ENCODE assay signal across 1 cellular context in genomic region chr9:137254624-137255447, GRCh38.
A peak's percentile ranks its signal among the peaks of the same experiment; 100 is the strongest.
TF ChIP-seq lines count a peak whose summit lies in the region.

TSS of gene NELFB (plus strand) at chr9:137255327.

TF ChIP-seq in K562, 482 proteins besides CTCF, POLR2A, EP300 and RAD21 (continued from another document and continues in another):
- TF ChIP-seq FIP1L1 (IDR thresholded peaks at IDR 0.05; ENCODE audit: low read depth, low read length, poor library complexity, severe bottlenecking) (peak; percentile 86), HNRNPL (IDR thresholded peaks at IDR 0.05; ENCODE audit: low read depth, low read length) (no peak), E2F1 (CRISPR knock-in tag; IDR thresholded peaks at IDR 0.05) (peak; percentile 77; the same call in 1 of the 2 replicates), ZNF740 (CRISPR knock-in tag; IDR thresholded peaks at IDR 0.05) (no peak), ZNF740 (tag; IDR thresholded peaks at IDR 0.05) (no peak), ZNF12 (CRISPR knock-in tag; IDR thresholded peaks at IDR 0.05) (peak; percentile 57; the same call in 1 of the 2 replicates), LCOR (CRISPR knock-in tag; IDR thresholded peaks at IDR 0.05) (no peak), RBFOX2 (IDR thresholded peaks at IDR 0.05; ENCODE audit: low read depth, low read length) (peak; percentile 83), POLR2AphosphoS5 (IDR thresholded peaks at IDR 0.05; ENCODE audit: control insufficient read depth, insufficient read depth, low read depth, low read length) (peak; percentile 22; the same call in 1 of the 2 replicates), MEIS2 (IDR thresholded peaks at IDR 0.05; ENCODE audit: partially characterized antibody) (peak; percentile 52), KAT7 (CRISPR knock-in tag; IDR thresholded peaks at IDR 0.05; ENCODE audit: borderline replicate concordance) (no peak; the same call in 1 of the 2 replicates), RFX5 (IDR thresholded peaks at IDR 0.05; ENCODE audit: low read depth, low read length) (no peak), SRSF1 (IDR thresholded peaks at IDR 0.05; ENCODE audit: low read depth, low read length) (no peak), PYGO2 (tag; IDR thresholded peaks at IDR 0.05) (no peak), FOXP4 (CRISPR knock-in tag; IDR thresholded peaks at IDR 0.05; ENCODE audit: borderline replicate concordance) (no peak), EP400 (IDR thresholded peaks at IDR 0.05) (no peak; the same call in 1 of the 2 replicates), BRF1 (IDR thresholded peaks at IDR 0.05; ENCODE audit: borderline replicate concordance, extremely low read depth, insufficient read length) (no peak), BHLHE40 (IDR thresholded peaks at IDR 0.05; ENCODE audit: low read length) (no peak), GATAD2A (IDR thresholded peaks at IDR 0.05) (no peak), PRDM10 (IDR thresholded peaks at IDR 0.05; ENCODE audit: partially characterized antibody) (no peak), HNRNPUL1 (IDR thresholded peaks at IDR 0.05; ENCODE audit: low read length) (no peak), TAF7 (tag; IDR thresholded peaks at IDR 0.05) (no peak), CHD1 (IDR thresholded peaks at IDR 0.05; ENCODE audit: low read length) (peak; percentile 92), CBFA2T2 (conservative IDR thresholded peaks at IDR 0.05) (no peak), HDAC1 (IDR thresholded peaks at IDR 0.05) (peak in 1 of 2 experiments; percentile 60; a peak in 2 of 4 replicates), HSF4 (CRISPR knock-in tag; IDR thresholded peaks at IDR 0.05; ENCODE audit: borderline replicate concordance) (no peak), CLOCK (CRISPR knock-in tag; IDR thresholded peaks at IDR 0.05; ENCODE audit: borderline replicate concordance) (no peak), ZNF408 (CRISPR knock-in tag; IDR thresholded peaks at IDR 0.05; ENCODE audit: low read depth) (no peak), TOE1 (IDR thresholded peaks at IDR 0.05; ENCODE audit: borderline replicate concordance) (no peak), TOE1 (CRISPR knock-in tag; IDR thresholded peaks at IDR 0.05; ENCODE audit: borderline replicate concordance, low read depth) (no peak), CTBP1 (IDR thresholded peaks at IDR 0.05; ENCODE audit: borderline replicate concordance) (no peak; the same call in 1 of the 2 replicates), SRSF9 (IDR thresholded peaks at IDR 0.05; ENCODE audit: borderline replicate concordance, low read depth, low read length) (no peak), MAFF (IDR thresholded peaks at IDR 0.05; ENCODE audit: low read length) (no peak), KLF13 (tag; IDR thresholded peaks at IDR 0.05; ENCODE audit: borderline replicate concordance, low read depth) (peak; percentile 85; the same call in 1 of the 2 replicates), STAT5B (CRISPR knock-in tag; IDR thresholded peaks at IDR 0.05) (no peak), MED1 (CRISPR knock-in tag; IDR thresholded peaks at IDR 0.05; ENCODE audit: borderline replicate concordance) (no peak), RBM34 (IDR thresholded peaks at IDR 0.05; ENCODE audit: borderline replicate concordance, insufficient read depth, low read length) (no peak), ZZZ3 (IDR thresholded peaks at IDR 0.05) (no peak), ATF6 (CRISPR knock-in tag; IDR thresholded peaks at IDR 0.05) (0 out of 2 replicates have a peak, but pooled peaks have one; percentile 48), TEAD4 (IDR thresholded peaks at IDR 0.05; ENCODE audit: low read length) (no peak), TEAD4 (CRISPR knock-in tag; IDR thresholded peaks at IDR 0.05; ENCODE audit: borderline replicate concordance) (no peak), HIVEP1 (CRISPR knock-in tag; IDR thresholded peaks at IDR 0.05) (no peak), SNAPC5 (CRISPR knock-in tag; IDR thresholded peaks at IDR 0.05) (no peak), TRIM24 (IDR thresholded peaks at IDR 0.05) (peak in 1 of 2 experiments; percentile 67; a peak in 1 of 4 replicates), MAFG (tag; conservative IDR thresholded peaks at IDR 0.05) (no peak), CHD4 (IDR thresholded peaks at IDR 0.05; ENCODE audit: insufficient read depth, insufficient replicate concordance, low read depth, low read length, poor library complexity, severe bottlenecking) (no peak), BACH1 (tag; IDR thresholded peaks at IDR 0.05) (no peak), HOMEZ (CRISPR knock-in tag; IDR thresholded peaks at IDR 0.05) (0 out of 2 replicates have a peak, but pooled peaks have one; percentile 27), ZNF589 (CRISPR knock-in tag; IDR thresholded peaks at IDR 0.05; ENCODE audit: low read depth) (no peak), SLC30A9 (CRISPR knock-in tag; IDR thresholded peaks at IDR 0.05) (no peak), SRF (CRISPR knock-in tag; IDR thresholded peaks at IDR 0.05) (peak in 1 of 2 experiments; percentile 50; a peak in 1 of 4 replicates), NEUROD1 (IDR thresholded peaks at IDR 0.05; ENCODE audit: borderline replicate concordance, low read depth, low read length, partially characterized antibody) (peak; percentile 85), PBX2 (CRISPR knock-in tag; IDR thresholded peaks at IDR 0.05; ENCODE audit: low read depth) (no peak), PBX2 (tag; conservative IDR thresholded peaks at IDR 0.05; ENCODE audit: low read depth) (no peak), L3MBTL2 (IDR thresholded peaks at IDR 0.05) (peak; percentile 57; the same call in 1 of the 2 replicates)
